Comparison of ENCODE assay signal across 9 cellular contexts in the genomic region with DNA sequence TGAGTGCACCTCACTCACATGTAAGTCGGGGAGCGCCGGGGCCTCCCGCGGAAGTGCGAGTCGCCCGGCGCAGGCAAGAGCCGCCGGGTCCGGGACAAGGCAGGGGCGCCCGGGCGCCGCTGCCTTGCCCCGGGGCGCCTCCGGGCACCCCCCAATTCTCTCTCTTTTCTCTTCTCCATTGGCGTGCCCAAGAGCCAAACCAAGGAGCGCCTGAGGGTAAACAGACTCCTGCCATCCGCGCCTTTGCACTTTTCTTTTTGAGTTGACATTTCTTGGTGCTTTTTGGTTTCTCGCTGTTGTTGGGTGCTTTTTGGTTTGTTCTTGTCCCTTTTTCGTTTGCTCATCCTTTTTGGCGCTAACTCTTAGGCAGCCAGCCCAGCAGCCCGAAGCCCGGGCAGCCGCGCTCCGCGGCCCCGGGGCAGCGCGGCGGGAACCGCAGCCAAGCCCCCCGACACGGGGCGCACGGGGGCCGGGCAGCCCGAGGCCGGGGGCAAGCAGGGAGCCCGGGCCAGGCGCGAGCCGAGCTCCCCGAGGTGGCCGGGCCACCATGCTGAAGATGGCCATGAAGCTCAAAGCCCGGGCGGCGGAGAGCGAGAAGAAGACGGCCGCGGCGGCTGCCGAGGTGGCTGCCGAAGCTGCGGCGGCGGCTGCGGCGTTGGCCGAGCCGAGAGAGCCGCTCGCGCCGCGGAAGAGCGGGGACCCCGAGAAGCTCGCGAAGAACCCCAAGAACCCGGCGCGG. TPM values are rescaled to one million over a fixed set of nuclear protein-coding genes. Genes with fewer than 3 reads are reported as not detected.
DNase-seq lines count a peak whose midpoint lies in the region; ATAC-seq, FAIRE-seq and TF ChIP-seq lines count a peak whose summit lies in the region.
"Had no signal": no experiment of that assay in that cellular context is flagged by ENCODE, and none has a peak within 500 bp of the region (broad histone marks: within the 10 kb centered on the region; RNA-seq: fewer than 3 reads in every experiment).

No MANE protein-coding gene starts in this region.

- H3K36me3 ChIP-seq in A673 (ENCODE audit: insufficient read depth, low read length, poor library complexity, severe bottlenecking) (no peaks in the 10 kb centered on the region), ascending aorta (no peaks in the 10 kb centered on the region), HepG2 (replicated peaks in 1 of 2; ENCODE audit: control insufficient read depth in 1 of 2, insufficient read depth in 2 of 2, low read length in 2 of 2) (no peaks in the 10 kb centered on the region)

- WGBS in HepG2 (ENCODE audit: low lambda C conversion rate) = 69% methylated on average over 79 of the region's 79 CpGs

- BruUV-seq in A673 (replicated peaks; lab: Mats Ljungman, UMichigan) (no TSS peak), HepG2 (replicated peaks; lab: Mats Ljungman, UMichigan) (TSS peak; percentile 40)

- H3K4me1 ChIP-seq in A673 (ENCODE audit: insufficient read depth, low read length, poor library complexity, severe bottlenecking) (peaks cover 14% of the 10 kb centered on the region), ascending aorta (peaks cover 0 to 14% of the 10 kb centered on the region in 2 donors), HepG2 (ENCODE audit: insufficient read depth, low read length) (peaks cover 32% of the 10 kb centered on the region)

- no peak overlapping the region for H2AFZ ChIP-seq in HepG2 (ENCODE audit: low read length)

- H3K9me3 ChIP-seq in A673 (ENCODE audit: low read depth, low read length, poor library complexity, severe bottlenecking) (no peaks in the 10 kb centered on the region), ascending aorta (no peaks in the 10 kb centered on the region), HepG2 (ENCODE audit: low read length) (peaks cover 7% of the 10 kb centered on the region; the same call in 1 of the 2 replicates)

- peaks cover 4% of the 10 kb centered on the region for H3K36me3 Mint-ChIP-seq in type B pancreatic cell

- POLR2A ChIA-PET in A673 (lab: Charles Lee; ENCODE audit: low non-redundant PET) (no interaction called here), HepG2 (lab: Yijun Ruan, JAX) (interaction anchor here (1.0 to 2.0 kb wide), 8 partner anchors 12 to 238 kb away, joined by 3 to 14 read pairs (median 4); a partner anchor contains a TSS)

- H3K27ac Mint-ChIP-seq in type B pancreatic cell = peak overlapping the region; percentile 93

- intact Hi-C loops in A673 (cut with micrococcal nuclease; ENCODE audit: unreplicated experiment) = loop anchor here (5.0 kb wide), 1 partner anchor 143 kb away; a partner anchor contains a TSS
- intact Hi-C loops in ascending aorta (cut with DNase I) = loop anchor here (2.0 to 10.0 kb wide), 4 partner anchors 91 to 1185 kb away; a partner anchor contains a TSS
- intact Hi-C loops in HepG2 (cut with micrococcal nuclease; ENCODE audit: unreplicated experiment) = loop anchor here (5.0 to 10.0 kb wide), 2 partner anchors 93 to 235 kb away; a partner anchor contains a TSS

- peak overlapping the region; percentile 76 for H3K9ac ChIP-seq in HepG2 (ENCODE audit: insufficient read depth, low read depth, low read length)

- no peak for TF ChIP-seq POLR2A in HepG2 (IDR thresholded peaks at IDR 0.05; ENCODE audit: insufficient read depth in 1 of 2, low read depth in 2 of 2, low read length in 2 of 2)

- H3K27me3 Mint-ChIP-seq in type B pancreatic cell = no peaks in the 10 kb centered on the region

- peaks cover 26% of the 10 kb centered on the region for H3K79me2 ChIP-seq in HepG2 (ENCODE audit: insufficient read depth, low read length)

- DNase-seq in A673 (ENCODE audit: low spot score) (no peak), HL-60 (ENCODE audit: low read depth in 1 of 2, low spot score in 1 of 2) (no peak), ascending aorta (ENCODE audit: low spot score in 2 of 2) (no peak), HepG2 (ENCODE audit: low spot score) (no peak), type B pancreatic cell (ENCODE audit: extremely low spot score, unreplicated experiment) (no peak), cerebellar cortex (ENCODE audit: low spot score) (no peak), NCI-H1694 (lab: John Stamatoyannopoulos, UW) (no peak)

- H3K4me1 Mint-ChIP-seq in type B pancreatic cell (ENCODE audit: unreplicated experiment) = peaks cover 21% of the 10 kb centered on the region

- no peaks in the 10 kb centered on the region for H3K9me3 Mint-ChIP-seq in type B pancreatic cell

- H3K4me3 Mint-ChIP-seq in type B pancreatic cell = peak overlapping the region; percentile 94

- ATAC-seq in HepG2 (no peak), HG03565 (IDR thresholded peaks at IDR 0.05; ENCODE audit: unreplicated experiment) (no peak)

- no peak for TF ChIP-seq CTCF in A673 (conservative IDR thresholded peaks at IDR 0.05; ENCODE audit: low read depth, low read length)
- no peak for TF ChIP-seq CTCF in HL-60 (IDR thresholded peaks at IDR 0.05; ENCODE audit: insufficient read depth, low read length)
- no peak for TF ChIP-seq CTCF in ascending aorta (IDR thresholded peaks at IDR 0.05)
- TF ChIP-seq CTCF in HepG2 (CRISPR knock-in tag; IDR thresholded peaks at IDR 0.05) = no peak
- no peak for TF ChIP-seq CTCF in type B pancreatic cell (conservative IDR thresholded peaks at IDR 0.05)

- in situ Hi-C loops in HepG2 (cut with HindIII; ENCODE audit: extremely low pct_ligation_motif_present, low pct_unique_long_range_greater_than_20kb) = loop anchor here (5.0 kb wide), 1 partner anchor 93 kb away; a partner anchor contains a TSS

- FAIRE-seq in HepG2 (lab: Jason Lieb, UNC) = no peak
- FAIRE-seq: endometrium had no signal

- H3K27ac ChIP-seq in A673 (ENCODE audit: low read depth, low read length, poor library complexity, severe bottlenecking) (peak overlapping the region; percentile 95), HL-60 (replicated peaks) (peak overlapping the region; percentile 86), ascending aorta (peak overlapping the region; percentile 99 to 100), HepG2 (ENCODE audit: extremely low read length, insufficient read depth, low read length) (peak overlapping the region; percentile 35)

- CTCF ChIA-PET in A673 (lab: Charles Lee) (no interaction called here), HepG2 (lab: Yijun Ruan, JAX; ENCODE audit: low intra/inter-chr PET ratio, low total read pairs) (no interaction called here)

- peak overlapping the region; percentile 83 for H3K4me3 ChIP-seq in A673 (ENCODE audit: low read depth, low read length, poor library complexity, severe bottlenecking)
- peak overlapping the region; percentile 49 for H3K4me3 ChIP-seq in HL-60 (replicated peaks; ENCODE audit: insufficient read depth, low read length)
- peak overlapping the region; percentile 85 to 89 for H3K4me3 ChIP-seq in ascending aorta
- peak overlapping the region; percentile 59 to 98 (median 86) for H3K4me3 ChIP-seq in HepG2 (replicated peaks in 1 of 3; ENCODE audit: insufficient read depth in 1 of 3, low read depth in 2 of 3, low read length in 3 of 3)

- peak overlapping the region; percentile 74 for H3K4me2 ChIP-seq in HepG2 (ENCODE audit: low read depth, low read length)

- TF ChIP-seq RAD21 in HepG2 (CRISPR knock-in tag; IDR thresholded peaks at IDR 0.05) = no peak

- no peak for TF ChIP-seq EP300 in HepG2 (IDR thresholded peaks at IDR 0.05; ENCODE audit: low read depth in 2 of 2, low read length in 2 of 2)
- TF ChIP-seq EP300 in HepG2 (CRISPR knock-in tag; IDR thresholded peaks at IDR 0.05; ENCODE audit: borderline replicate concordance) = no peak

- peaks cover 17% of the 10 kb centered on the region for H4K20me1 ChIP-seq in HepG2 (ENCODE audit: insufficient read depth, low read length)

- H3K27me3 ChIP-seq in A673 (replicated peaks; ENCODE audit: insufficient read depth, low read depth, low read length, poor library complexity) (no peaks in the 10 kb centered on the region), HL-60 (ENCODE audit: insufficient read depth, poor library complexity, severe bottlenecking) (no peaks in the 10 kb centered on the region), ascending aorta (no peaks in the 10 kb centered on the region), HepG2 (ENCODE audit: control insufficient read depth in 1 of 2, insufficient read depth in 2 of 2, low read length in 2 of 2) (no peaks in the 10 kb centered on the region; a peak in 1 of 5 replicates)

RNA-seq across cellular contexts. Expression of a gene that starts 37.0 kb away (rescaled TPM):
- total RNA-seq in A673 (2021) (1,108 and 1,144 TPM in 2 replicates), ascending aorta (663 TPM), HepG2 (2016; rRNA removed; fragmentation: Illumina TruSeq; extraction: Trizol) (382 and 407 TPM in 2 replicates), type B pancreatic cell (ENCODE audit: low replicate concordance) (1,005 and 1,406 TPM in 2 replicates)
- total RNA-seq in HepG2 (2016; cell fraction: cytosol; rRNA removed; fragmentation: Illumina TruSeq; extraction: Trizol; ENCODE audit: low read depth) = 604 and 617 TPM in 2 replicates
- 369 and 397 TPM in 2 replicates for total RNA-seq in HepG2 (2016; cell fraction: insoluble cytoplasmic fraction; rRNA removed; fragmentation: Illumina TruSeq; extraction: Trizol)
- 887 and 1,010 TPM in 2 replicates for total RNA-seq in HepG2 (2016; cell fraction: membrane; rRNA removed; fragmentation: Illumina TruSeq; extraction: Trizol)
- total RNA-seq in HepG2 (2016; cell fraction: nucleus; rRNA removed; fragmentation: Illumina TruSeq; extraction: Trizol) = 281 and 324 TPM in 2 replicates
- polyA plus RNA-seq in HepG2 (2011; rRNA removed) = 1,008 and 1,029 TPM in 2 replicates
- 1,419 and 1,481 TPM in 2 replicates for polyA plus RNA-seq in HepG2 (2011; cell fraction: cytosol; rRNA removed)
- 1,285 and 1,363 TPM in 2 replicates for polyA plus RNA-seq in HepG2 (2011; cell fraction: nucleus; rRNA removed)
- polyA plus RNA-seq in HepG2 (2012) = 1,216 and 1,583 TPM in 2 replicates
- 2,019 and 2,103 TPM in 2 replicates for polyA plus RNA-seq in HepG2 (2016; cell fraction: cytosol; fragmentation: Illumina TruSeq; extraction: Trizol; ENCODE audit: low read depth)
- polyA plus RNA-seq in HepG2 (2016; cell fraction: insoluble cytoplasmic fraction; fragmentation: Illumina TruSeq; extraction: Trizol; ENCODE audit: low read depth) = 991 and 1,223 TPM in 2 replicates
- polyA plus RNA-seq in HepG2 (2016; cell fraction: membrane; fragmentation: Illumina TruSeq; extraction: Trizol; ENCODE audit: low read depth) = 2,245 and 2,285 TPM in 2 replicates
- polyA plus RNA-seq in HepG2 (2016; cell fraction: nucleus; fragmentation: Illumina TruSeq; extraction: Trizol; ENCODE audit: insufficient read depth, low read depth) = 1,096 and 1,140 TPM in 2 replicates
- 1,501 and 1,552 TPM in 2 replicates for polyA minus RNA-seq in HepG2 (2011; rRNA and poly(A)+ RNA removed; ENCODE audit: low replicate concordance)
- 671 and 731 TPM in 2 replicates for polyA minus RNA-seq in HepG2 (2011; cell fraction: cytosol; rRNA and poly(A)+ RNA removed)
- 391 and 498 TPM in 2 replicates for polyA minus RNA-seq in HepG2 (2011; cell fraction: nucleus; rRNA and poly(A)+ RNA removed)

RNA-seq across cellular contexts. Expression of a gene that starts 38.8 kb away (rescaled TPM):
- 6.7 and 7.1 TPM in 2 replicates for total RNA-seq in A673 (2021)
- total RNA-seq in ascending aorta = not detected
- not detected in 2 replicates for total RNA-seq in HepG2 (2016; rRNA removed; fragmentation: Illumina TruSeq; extraction: Trizol)
- total RNA-seq in HepG2 (2016; cell fraction: cytosol; rRNA removed; fragmentation: Illumina TruSeq; extraction: Trizol; ENCODE audit: low read depth) = not detected in 2 replicates
- not detected in 2 replicates for total RNA-seq in HepG2 (2016; cell fraction: insoluble cytoplasmic fraction; rRNA removed; fragmentation: Illumina TruSeq; extraction: Trizol)
- not detected in 2 replicates for total RNA-seq in HepG2 (2016; cell fraction: membrane; rRNA removed; fragmentation: Illumina TruSeq; extraction: Trizol)
- total RNA-seq in HepG2 (2016; cell fraction: nucleus; rRNA removed; fragmentation: Illumina TruSeq; extraction: Trizol) = not detected in 2 replicates
- not detected in 2 replicates for polyA plus RNA-seq in HepG2 (2011; rRNA removed)
- polyA plus RNA-seq in HepG2 (2011; cell fraction: cytosol; rRNA removed) = not detected in 2 replicates
- 0.06 and 0.23 TPM in 2 replicates for polyA plus RNA-seq in HepG2 (2011; cell fraction: nucleus; rRNA removed)
- polyA plus RNA-seq in HepG2 (2012) = not detected in 2 replicates
- polyA plus RNA-seq in HepG2 (2016; cell fraction: cytosol; fragmentation: Illumina TruSeq; extraction: Trizol; ENCODE audit: low read depth) = not detected in 2 replicates
- polyA plus RNA-seq in HepG2 (2016; cell fraction: insoluble cytoplasmic fraction; fragmentation: Illumina TruSeq; extraction: Trizol; ENCODE audit: low read depth) = not detected in 2 replicates
- not detected in 2 replicates for polyA plus RNA-seq in HepG2 (2016; cell fraction: membrane; fragmentation: Illumina TruSeq; extraction: Trizol; ENCODE audit: low read depth)
- not detected in 2 replicates for polyA plus RNA-seq in HepG2 (2016; cell fraction: nucleus; fragmentation: Illumina TruSeq; extraction: Trizol; ENCODE audit: insufficient read depth, low read depth)
- polyA minus RNA-seq in HepG2 (2011; rRNA and poly(A)+ RNA removed; ENCODE audit: low replicate concordance) = 0.49 TPM in 1 of 2 replicates, not detected in the other
- not detected in 2 replicates for polyA minus RNA-seq in HepG2 (2011; cell fraction: cytosol; rRNA and poly(A)+ RNA removed)
- polyA minus RNA-seq in HepG2 (2011; cell fraction: nucleus; rRNA and poly(A)+ RNA removed) = 0.26 and 0.37 TPM in 2 replicates
- 1.7 and 6.1 TPM in 2 replicates for total RNA-seq in type B pancreatic cell (ENCODE audit: low replicate concordance)

Comparison
In these comparisons a context has a peak if more than half of its experiments do, and no peak if none do; other contexts are left out.
1. H3K27ac ChIP-seq: peak in every context shown above with its lines; median percentile 100 in ascending aorta; 95 in A673; 86 in HL-60; 35 in HepG2.